In the genomic region with DNA sequence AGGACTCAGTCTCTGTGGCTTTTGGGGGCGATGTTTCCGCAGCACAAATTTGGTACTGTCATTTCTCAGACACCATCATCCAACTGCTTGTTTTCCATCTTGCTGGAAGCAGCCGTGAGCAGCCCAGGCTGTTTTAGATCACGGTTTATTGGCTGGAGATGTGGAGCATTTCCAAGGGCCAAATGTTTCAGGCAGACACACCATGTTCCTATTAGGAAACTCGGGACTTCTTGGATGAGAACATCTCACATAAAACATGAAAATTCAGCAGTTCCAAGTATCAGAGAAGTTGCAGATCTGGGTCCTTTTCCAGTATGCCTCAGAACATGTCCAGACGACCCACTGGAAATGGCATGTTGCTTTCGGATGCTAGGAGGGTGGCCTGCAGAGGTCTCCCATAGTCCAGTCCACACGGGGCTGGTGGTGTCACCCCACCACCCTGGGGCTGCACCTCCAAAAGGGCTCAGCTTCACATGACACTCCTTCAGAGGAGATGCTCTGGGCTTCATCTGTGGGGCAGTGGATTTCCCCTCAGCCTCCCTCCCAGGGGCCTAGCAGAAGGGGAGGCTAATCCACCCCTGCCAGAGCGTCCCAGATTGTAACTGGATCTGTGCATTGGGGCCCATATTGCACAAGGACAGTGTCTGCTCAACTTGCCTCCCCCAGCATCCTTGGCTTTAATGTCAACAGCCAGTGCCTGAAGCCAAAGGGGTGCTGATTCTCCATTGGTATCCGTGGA, we compare ENCODE assay signal across 20 cellular contexts.
DNase-seq lines count a peak whose midpoint lies in the region; ATAC-seq, FAIRE-seq and TF ChIP-seq lines count a peak whose summit lies in the region.
"Had no signal": no experiment of that assay in that cellular context is flagged by ENCODE, and none has a peak within 500 bp of the region (broad histone marks: within the 10 kb centered on the region; RNA-seq: fewer than 3 reads in every experiment).

No MANE protein-coding gene starts in this region.

- TF ChIP-seq POLR2A in transverse colon (IDR thresholded peaks at IDR 0.05), result no peak

- no peak for ATAC-seq in GM18858 (IDR thresholded peaks at IDR 0.05; ENCODE audit: unreplicated experiment)
- ATAC-seq: foreskin keratinocyte, left colon had no signal

- H3K4me1 ChIP-seq in transverse colon, result peaks cover 0 to 5% (median 1%) of the 10 kb centered on the region in 4 donors
- H3K4me1 ChIP-seq: foreskin keratinocyte had no signal

- FAIRE-seq in endometrium (lab: Jason Lieb, UNC), result peak; percentile 41

- TF ChIP-seq EP300 in transverse colon (IDR thresholded peaks at IDR 0.05; ENCODE audit: low read depth), result no peak

- TF ChIP-seq CTCF in transverse colon (IDR thresholded peaks at IDR 0.05), result no peak

- WGBS in transverse colon (ENCODE audit: low coverage in 1 of 2), 2 donors, result 60% methylated on average over 1 to 10 of the region's 10 CpGs

- no peaks in the 10 kb centered on the region for H3K36me3 ChIP-seq in transverse colon
- H3K36me3 ChIP-seq: brain microvascular endothelial cell had no signal

- H3K27ac ChIP-seq in transverse colon, result peak overlapping the region; percentile 56 to 75 (median 66)
- H3K27ac ChIP-seq: brain microvascular endothelial cell, foreskin keratinocyte, KMS-11, RWPE1 had no signal

- H3K4me3 ChIP-seq in transverse colon, result no peak overlapping the region

- no peaks in the 10 kb centered on the region for H3K27me3 ChIP-seq in transverse colon
- H3K27me3 ChIP-seq: brain microvascular endothelial cell, foreskin keratinocyte had no signal

- in situ Hi-C loops in transverse colon (cut with MboI; ENCODE audit: low pct_ligation_motif_present in 1 of 4, low pct_unique_long_range_greater_than_20kb in 1 of 4, low sequenced_read_pairs in 3 of 4), result no loop called here

- intact Hi-C loops in posterior vena cava (cut with DNase I) (no loop called here), transverse colon (cut with DNase I; ENCODE audit: low total_unique reads) (no loop called here)

- H3K9me3 ChIP-seq in transverse colon, result no peaks in the 10 kb centered on the region

- DNase-seq in islet precursor cell, result peak; percentile 21
- DNase-seq in posterior vena cava (ENCODE audit: low spot score), result peak; percentile 83
- peak; percentile 19 for DNase-seq in transverse colon
- no peak for DNase-seq in NCI-H510A treated with DMSO at 0.1 percent for 48 hours (lab: John Stamatoyannopoulos, UW)
- DNase-seq in NCI-H446 (lab: John Stamatoyannopoulos, UW), result no peak
- DNase-seq: activated CD4-positive, alpha-beta T cell treated with anti-CD3 and anti-CD28 coated beads for 1 hour; activated naive CD8-positive, alpha-beta T cell treated with anti-CD3 and anti-CD28 coated beads for 36 hours; AML-193; brain microvascular endothelial cell; COR-L47; foreskin keratinocyte; NCI-H2029; NCI-H446 treated with DMSO at 0.1 percent for 48 hours; posterior cingulate gyrus; stimulated activated CD4-positive, alpha-beta T cell treated with anti-CD3 and anti-CD28 coated beads, Interleukin-12 subunit alpha, Interleukin-12 subunit beta, amount 100 ng/mL, for 4 hours had no signal

Comparison
In these comparisons a context has a peak if more than half of its experiments do, and no peak if none do; other contexts are left out.
1. DNase-seq: peak in islet precursor cell (single experiment), posterior vena cava (single experiment) and transverse colon (single experiment); none in NCI-H510A treated with DMSO at 0.1 percent for 48 hours (single experiment) and NCI-H446 (0 of 2).